Comparison of ENCODE assay signal across 15 cellular contexts in the genomic region with DNA sequence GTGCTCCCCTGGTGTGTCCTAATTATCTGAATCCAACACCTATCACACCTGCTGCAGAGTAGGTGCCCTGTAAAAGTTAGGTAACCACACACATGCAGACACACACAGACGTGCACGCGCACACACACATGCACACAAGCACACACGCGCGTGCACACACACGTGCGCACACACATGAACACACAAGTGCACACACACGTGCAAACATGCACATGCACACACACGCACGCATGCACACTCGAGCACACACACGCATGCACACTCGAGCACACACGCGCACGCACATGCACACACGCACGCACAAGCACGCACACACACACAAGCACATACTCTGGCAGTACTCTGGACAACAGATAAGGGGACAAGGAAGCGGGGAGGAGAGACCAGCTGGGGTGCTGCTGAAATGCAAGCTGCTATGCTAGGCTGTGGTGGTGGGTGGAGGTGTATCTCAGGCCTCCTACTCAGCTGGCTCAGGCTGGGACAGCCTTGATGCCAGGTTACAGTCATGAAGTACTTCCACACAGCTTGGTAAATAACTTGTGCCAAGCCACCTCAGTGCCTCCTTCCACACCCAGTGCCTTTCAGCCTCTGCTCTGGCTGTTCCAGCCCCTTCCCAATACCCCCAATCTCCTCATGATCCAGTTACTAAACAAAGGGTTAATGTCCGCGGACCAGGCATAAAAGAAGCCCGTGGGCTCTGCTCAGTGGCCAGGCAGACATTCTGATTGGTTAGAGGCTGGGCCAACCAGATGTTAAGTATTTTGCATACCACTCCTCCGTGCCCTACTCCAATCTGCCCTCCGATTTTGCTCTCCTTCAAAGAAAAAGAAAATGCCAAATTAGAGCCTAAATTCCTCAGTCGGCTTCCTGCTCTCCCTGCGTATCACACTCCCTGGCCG.
A peak's percentile ranks its signal among the peaks of the same experiment; 100 is the strongest.
DNase-seq lines count a peak whose midpoint lies in the region; ATAC-seq and TF ChIP-seq lines count a peak whose summit lies in the region.
"Had no signal": no experiment of that assay in that cellular context is flagged by ENCODE, and none has a peak within 500 bp of the region (broad histone marks: within the 10 kb centered on the region; RNA-seq: fewer than 3 reads in every experiment).

No MANE protein-coding gene starts in this region.

- TF ChIP-seq CTCF in omental fat pad (IDR thresholded peaks at IDR 0.05), result no peak

- no peaks in the 10 kb centered on the region for H3K9me3 ChIP-seq in T-helper 17 cell (ENCODE audit: control insufficient read depth, low read length, poor library complexity, severe bottlenecking)
- no peaks in the 10 kb centered on the region for H3K9me3 ChIP-seq in iPS DF 6.9 (ENCODE audit: control insufficient read depth, insufficient read depth, low read length)
- H3K9me3 ChIP-seq: gastroesophageal sphincter, suprapubic skin had no signal

- no peak for ATAC-seq in T-helper 17 cell
- peak; percentile 25 for ATAC-seq in omental fat pad (ENCODE audit: low FRiP score)
- no peak for ATAC-seq in HG02763 (IDR thresholded peaks at IDR 0.05; ENCODE audit: unreplicated experiment)
- ATAC-seq: gastroesophageal sphincter had no signal

- H3K36me3 ChIP-seq in iPS DF 6.9 (ENCODE audit: control insufficient read depth, insufficient read depth, low read length), result no peaks in the 10 kb centered on the region
- H3K36me3 ChIP-seq: gastroesophageal sphincter, suprapubic skin had no signal

- H3K27me3 ChIP-seq in iPS DF 6.9 (ENCODE audit: control insufficient read depth, insufficient read depth, low read length), result no peaks in the 10 kb centered on the region
- H3K27me3 ChIP-seq: gastroesophageal sphincter, suprapubic skin had no signal

- H3K27ac Mint-ChIP-seq in T-helper 17 cell, result no peak overlapping the region
- H3K27ac Mint-ChIP-seq: activated naive CD8-positive, alpha-beta T cell had no signal

- H3K4me1 Mint-ChIP-seq in T-helper 17 cell, result peaks cover 3% of the 10 kb centered on the region

- H3K27me3 Mint-ChIP-seq in T-helper 17 cell, result peaks cover 23% of the 10 kb centered on the region
- H3K27me3 Mint-ChIP-seq: central memory CD8-positive, alpha-beta T cell had no signal

- DNase-seq in ELF-1 (ENCODE audit: low read depth, low spot score), result peak; percentile 71
- DNase-seq in T-helper 17 cell, result no peak
- DNase-seq in iPS DF 6.9 (ENCODE audit: low read depth, low spot score), result peak; percentile 50
- DNase-seq in omental fat pad (ENCODE audit: low spot score), result no peak
- DNase-seq in AG08396 (ENCODE audit: low spot score), result no peak
- no peak for DNase-seq in 8988T
- no peak for DNase-seq in NCI-H2196 (lab: John Stamatoyannopoulos, UW; ENCODE audit: unreplicated experiment)
- DNase-seq: activated CD4-positive, alpha-beta T cell treated with anti-CD3 and anti-CD28 coated beads for 48 hours; SHP77; T-helper 9 cell had no signal

- no CpG with 5 or more reads among the region's 29 CpGs for WGBS in iPS DF 6.9 (ENCODE audit: insufficient coverage, insufficient read length)

- no peaks in the 10 kb centered on the region for H3K36me3 Mint-ChIP-seq in T-helper 17 cell (ENCODE audit: low read depth)
- H3K36me3 Mint-ChIP-seq: activated naive CD8-positive, alpha-beta T cell had no signal

- no peak overlapping the region for H3K27ac ChIP-seq in iPS DF 6.9 (ENCODE audit: low read length)
- H3K27ac ChIP-seq: gastroesophageal sphincter, suprapubic skin had no signal

- peaks cover 14% of the 10 kb centered on the region for H3K4me1 ChIP-seq in iPS DF 6.9 (ENCODE audit: control insufficient read depth, insufficient read depth, low read length)
- H3K4me1 ChIP-seq: suprapubic skin had no signal

- H3K4me3 ChIP-seq in iPS DF 6.9 (ENCODE audit: low read length), result no peak overlapping the region
- H3K4me3 ChIP-seq: gastroesophageal sphincter, suprapubic skin had no signal

- peak overlapping the region; percentile 31 for H3K4me3 Mint-ChIP-seq in T-helper 17 cell
- H3K4me3 Mint-ChIP-seq: activated naive CD8-positive, alpha-beta T cell; central memory CD8-positive, alpha-beta T cell had no signal

Comparison
In these comparisons a context has a peak if more than half of its experiments do, and no peak if none do; other contexts are left out.
1. DNase-seq: peak in ELF-1 (single experiment) and iPS DF 6.9 (single experiment); none in T-helper 17 cell (0 of 3), omental fat pad (single experiment), AG08396 (single experiment), 8988T (single experiment) and NCI-H2196 (single experiment).